ENCODE assay signal across 12 cellular contexts in genomic region chr18:62326646-62327348, GRCh38. TPM values are rescaled to one million over a fixed set of nuclear protein-coding genes. Genes with fewer than 3 reads are reported as not detected.
DNase-seq lines count a peak whose midpoint lies in the region; ATAC-seq, FAIRE-seq and TF ChIP-seq lines count a peak whose summit lies in the region.
"Had no signal": no experiment of that assay in that cellular context is flagged by ENCODE, and none has a peak within 500 bp of the region (broad histone marks: within the 10 kb centered on the region; RNA-seq: fewer than 3 reads in every experiment).

No MANE protein-coding gene starts in this region.

- H3K4ac ChIP-seq in H9 (ENCODE audit: low read depth, low read length): no peak overlapping the region

- H3K23ac ChIP-seq in H9 (ENCODE audit: insufficient read length, low read depth, low read length): no peak overlapping the region

- DNase-seq in H9 (no peak), GM12878 (ENCODE audit: low read depth, low spot score) (no peak), lower lobe of right lung (no peak), NCI-H2227 (lab: John Stamatoyannopoulos, UW; ENCODE audit: unreplicated experiment) (no peak), NCI-H2196 treated with DMSO at 0.1 percent for 48 hours (lab: John Stamatoyannopoulos, UW; ENCODE audit: unreplicated experiment) (no peak), NCI-H446 (lab: John Stamatoyannopoulos, UW) (no peak), GM19240 (ENCODE audit: insufficient read length, low spot score) (no peak)
- DNase-seq: NCI-H1048, posterior cingulate gyrus had no signal

- no peak overlapping the region for H2BK20ac ChIP-seq in H9 (ENCODE audit: low read depth, low read length, poor library complexity, severe bottlenecking)

- no peak overlapping the region for H3K27ac ChIP-seq in BLaER1 treated with 17β-estradiol and CSF1 and Interleukin-3, amounts not matched to agents 10 nM and 100 nM
- H3K27ac ChIP-seq in H9 (ENCODE audit: insufficient read length, low read depth, low read length) (no peak overlapping the region), GM12878 (ENCODE audit: control insufficient read depth, insufficient read depth) (no peak overlapping the region), lower lobe of right lung (no peak overlapping the region)

- H3K27me3 ChIP-seq in BLaER1 treated with 17β-estradiol and CSF1 and Interleukin-3, amounts not matched to agents 10 nM and 100 nM: peaks cover 51 to 72% (median 61%) of the 10 kb centered on the region in 11 experiments
- H3K27me3 ChIP-seq in H9 (ENCODE audit: insufficient read depth, low read length) (peaks cover 10% of the 10 kb centered on the region; the same call in 1 of the 2 replicates), GM12878 (replicated peaks in 1 of 2; ENCODE audit: control insufficient read depth in 2 of 2, insufficient read depth in 2 of 2, low read length in 1 of 2) (peaks cover 0 to 13% of the 10 kb centered on the region in 2 experiments; a peak in 1 of 4 replicates), lower lobe of right lung (ENCODE audit: low read depth) (peaks cover 47% of the 10 kb centered on the region)

- no peak overlapping the region for H2BK15ac ChIP-seq in H9 (ENCODE audit: low read depth, low read length)

- intact Hi-C loops in GM12878 (cut with micrococcal nuclease; ENCODE audit: unreplicated experiment) (loop anchor here (2.0 to 10.0 kb wide), 4 partner anchors 46 to 258 kb away; partner anchors contain the start of genes PIGN, RELCH and ZCCHC2), lower lobe of right lung (cut with DNase I) (no loop called here)

- TF ChIP-seq CTCF in H9 (conservative IDR thresholded peaks at IDR 0.05): no peak
- TF ChIP-seq CTCF in GM12878 (IDR thresholded peaks at IDR 0.05 in 2 of 3, conservative IDR thresholded peaks at IDR 0.05 in 1 of 3; ENCODE audit: control insufficient read depth in 2 of 3, extremely low read depth in 1 of 3, insufficient read depth in 1 of 3, low read depth in 3 of 3, low read length in 3 of 3): no peak
- no peak for TF ChIP-seq CTCF in lower lobe of right lung (IDR thresholded peaks at IDR 0.05)

- no peak overlapping the region for H3T11ph ChIP-seq in H9 (ENCODE audit: low read length)

- no peak overlapping the region for H3K18ac ChIP-seq in H9 (ENCODE audit: insufficient read length, low read depth, low read length)

- RAD21 ChIA-PET in GM12878 (lab: Charles Lee; ENCODE audit: unreplicated experiment): interaction anchor here (1.3 to 1.6 kb wide), 3 partner anchors 12 to 246 kb away, joined by 3 to 4 read pairs (median 3); no protein-coding TSS in a partner anchor

- peaks cover 0 to 14% (median 0%) of the 10 kb centered on the region in 11 experiments; a peak in 8 of 22 replicates for H3K9me3 ChIP-seq in BLaER1 treated with 17β-estradiol and CSF1 and Interleukin-3, amounts not matched to agents 10 nM and 100 nM (replicated peaks in 1 of 11)
- no peaks in the 10 kb centered on the region for H3K9me3 ChIP-seq in H9 (ENCODE audit: control insufficient read depth, low read depth, low read length)
- H3K9me3 ChIP-seq in GM12878 (replicated peaks; ENCODE audit: control insufficient read depth, insufficient read depth, low read length): no peaks in the 10 kb centered on the region
- no peaks in the 10 kb centered on the region for H3K9me3 ChIP-seq in lower lobe of right lung

- H3K4me2 ChIP-seq in BLaER1 treated with 17β-estradiol and CSF1 and Interleukin-3, amounts not matched to agents 10 nM and 100 nM: peak overlapping the region in 7 of 11 experiments; percentile 85 to 98 (median 94); a peak in 13 of 22 replicates
- H3K4me2 ChIP-seq in H9 (ENCODE audit: insufficient read depth, insufficient read length, low read length) (peak overlapping the region; percentile 96), GM12878 (ENCODE audit: control insufficient read depth, insufficient read depth) (peak overlapping the region; percentile 100; the same call in 1 of the 2 replicates)

- H4K20me1 ChIP-seq in BLaER1 treated with 17β-estradiol and CSF1 and Interleukin-3, amounts not matched to agents 10 nM and 100 nM: peaks cover 0 to 8% (median 0%) of the 10 kb centered on the region in 11 experiments; a peak in 5 of 22 replicates
- H4K20me1 ChIP-seq in H9 (ENCODE audit: control insufficient read depth, insufficient read depth, insufficient read length): no peaks in the 10 kb centered on the region
- H4K20me1 ChIP-seq in GM12878 (ENCODE audit: control insufficient read depth, insufficient read depth): no peaks in the 10 kb centered on the region

- peaks cover 0 to 3% of the 10 kb centered on the region in 2 experiments; a peak in 1 of 5 replicates for H3K9me3 Mint-ChIP-seq in H9

- H2AFZ ChIP-seq in H9 (ENCODE audit: low read length) (no peak overlapping the region), GM12878 (ENCODE audit: control insufficient read depth, low read depth, low read length) (no peak overlapping the region)

- H3K4me3 ChIP-seq in BLaER1 treated with 17β-estradiol and CSF1 and Interleukin-3, amounts not matched to agents 10 nM and 100 nM: peak overlapping the region in 5 of 10 experiments; percentile 52 to 72 (median 60); a peak in 8 of 20 replicates
- H3K4me3 ChIP-seq in GM12878 (no peak overlapping the region; the same call in 1 of the 2 replicates), lower lobe of right lung (peak overlapping the region; percentile 58)

- H4K91ac ChIP-seq in H9 (ENCODE audit: insufficient read length, low read depth, low read length): no peak overlapping the region

- H3K9ac ChIP-seq in BLaER1 treated with 17β-estradiol and CSF1 and Interleukin-3, amounts not matched to agents 10 nM and 100 nM: peak overlapping the region in 1 of 11 experiments; percentile 62; a peak in 2 of 22 replicates
- H3K9ac ChIP-seq in H9 (ENCODE audit: extremely low read depth, insufficient read length, low read length) (no peak overlapping the region), GM12878 (ENCODE audit: control insufficient read depth, insufficient read depth, low read length) (no peak overlapping the region)

- H3K36me3 Mint-ChIP-seq in H9 (ENCODE audit: insufficient read depth in 1 of 3, low read depth in 3 of 3): no peaks in the 10 kb centered on the region; a peak in 1 of 7 replicates

- CTCF ChIA-PET in GM12878 (lab: Yijun Ruan, JAX): interaction anchor here (0.6 to 3.6 kb wide), 6 partner anchors 11 to 257 kb away, joined by 3 to 21 read pairs (median 4); no protein-coding TSS in a partner anchor

- no peak for TF ChIP-seq POLR2A in GM12878 (IDR thresholded peaks at IDR 0.05; ENCODE audit: low read depth, low read length)

- peaks cover 72% of the 10 kb centered on the region for H3K27me3 Mint-ChIP-seq in H9 (ENCODE audit: low read depth)

- peaks cover 20% of the 10 kb centered on the region for H3K23me2 ChIP-seq in H9 (ENCODE audit: insufficient read length, low read depth, low read length, poor library complexity, severe bottlenecking)

- POLR2A ChIA-PET in GM12878 (lab: Charles Lee): no interaction called here

- H4K5ac ChIP-seq in H9 (ENCODE audit: insufficient read length, low read depth, low read length): no peak overlapping the region

- no TSS peak for BruUV-seq in GM12878 (replicated peaks; lab: Mats Ljungman, UMichigan)

- peaks cover 59 to 78% of the 10 kb centered on the region in 2 experiments for H3K4me1 Mint-ChIP-seq in H9

- H4K8ac ChIP-seq in H9 (replicated peaks; ENCODE audit: insufficient read length, low read depth, low read length): no peak overlapping the region

- H2BK120ac ChIP-seq in H9 (ENCODE audit: low read depth, low read length, poor library complexity, severe bottlenecking): no peak overlapping the region

- no peak for TF ChIP-seq RAD21 in GM12878 (IDR thresholded peaks at IDR 0.05; ENCODE audit: insufficient read depth, low read depth, low read length)

- in situ Hi-C loops in GM12878 (cut with MboI): no loop called here

- H3K56ac ChIP-seq in H9 (ENCODE audit: insufficient read length, low read depth, low read length): no peak overlapping the region

- SMC1A ChIA-PET in GM12878 (lab: Charles Lee; ENCODE audit: uncharacterized antibody, unreplicated experiment): interaction anchor here (0.9 to 2.2 kb wide), 3 partner anchors 17 to 99 kb away, joined by 3 to 9 read pairs (median 3); no protein-coding TSS in a partner anchor

- H3K79me1 ChIP-seq in H9 (ENCODE audit: insufficient read depth, low read depth, low read length, poor library complexity, severe bottlenecking): no peaks in the 10 kb centered on the region

- no peak overlapping the region for H2AK5ac ChIP-seq in H9 (ENCODE audit: insufficient read length, low read length)

- H3K4me3 Mint-ChIP-seq in H9: peak overlapping the region; percentile 69 to 90

- peaks cover 19 to 82% (median 34%) of the 10 kb centered on the region in 10 experiments for H3K4me1 ChIP-seq in BLaER1 treated with 17β-estradiol and CSF1 and Interleukin-3, amounts not matched to agents 10 nM and 100 nM
- peaks cover 12% of the 10 kb centered on the region; the same call in 1 of the 2 replicates for H3K4me1 ChIP-seq in H9 (ENCODE audit: insufficient read depth, low read length)
- peaks cover 15% of the 10 kb centered on the region for H3K4me1 ChIP-seq in GM12878 (ENCODE audit: control insufficient read depth, insufficient read depth, low read length)
- peaks cover 62% of the 10 kb centered on the region for H3K4me1 ChIP-seq in lower lobe of right lung

- H3K27ac Mint-ChIP-seq in H9: no peak overlapping the region

- H3K79me2 ChIP-seq in H9 (ENCODE audit: insufficient read depth, low read length): no peaks in the 10 kb centered on the region
- no peaks in the 10 kb centered on the region for H3K79me2 ChIP-seq in GM12878 (ENCODE audit: control insufficient read depth, insufficient read depth, low read length)

- H2BK5ac ChIP-seq in H9 (ENCODE audit: insufficient read length, low read length): no peak overlapping the region

- H3K14ac ChIP-seq in H9 (ENCODE audit: insufficient read depth, low read length): no peak overlapping the region

- no peak for TF ChIP-seq EP300 in GM12878 (IDR thresholded peaks at IDR 0.05; ENCODE audit: borderline replicate concordance in 1 of 2, control insufficient read depth in 1 of 2, low read depth in 2 of 2, low read length in 2 of 2)

- H3K36me3 ChIP-seq in BLaER1 treated with 17β-estradiol and CSF1 and Interleukin-3, amounts not matched to agents 10 nM and 100 nM: no peaks in the 10 kb centered on the region
- H3K36me3 ChIP-seq in GM12878 (ENCODE audit: control insufficient read depth in 2 of 2, insufficient read depth in 2 of 2, low read length in 1 of 2): no peaks in the 10 kb centered on the region
- no peaks in the 10 kb centered on the region for H3K36me3 ChIP-seq in lower lobe of right lung

- FAIRE-seq in GM12878 (lab: Jason Lieb, UNC): no peak
- FAIRE-seq: endometrium had no signal

- ATAC-seq in GM12878 (no peak), lower lobe of right lung (no peak)

- H2BK12ac ChIP-seq in H9 (ENCODE audit: insufficient read length, low read depth, low read length): no peak overlapping the region

- no CpG with 5 or more reads among the region's 12 CpGs for WGBS in H9 (ENCODE audit: extremely low coverage, insufficient read length, low lambda C conversion rate)
- 38% methylated on average over 12 of the region's 12 CpGs for WGBS in GM12878 (ENCODE audit: insufficient coverage, insufficient replicate concordance, low lambda C conversion rate, missing lambda C conversion rate)

RNA-seq across cellular contexts. Expression of gene TNFRSF11A, which starts 1.7 kb away (rescaled TPM):
- total RNA-seq in H9 (2021) (7.8 and 8.1 TPM in 2 replicates), GM12878 (2014; rRNA removed) (0.11 TPM in 2 replicates), GM12878 (2014; rRNA removed; fragmentation: Illumina TruSeq; extraction: Trizol) (0.09 and 0.45 TPM in 2 replicates), GM12878 (2021) (0.18 and 0.56 TPM in 2 replicates), lower lobe of right lung (3.9 TPM)
- 15.6 and 21.1 TPM in 2 replicates for total RNA-seq in GM12878 (2013; cell fraction: nucleolus; rRNA removed)
- polyA plus RNA-seq in GM12878 (2011; ENCODE audit: low read depth): 0.17 TPM
- polyA plus RNA-seq in GM12878 (2011; rRNA removed) (3.2 and 4.0 TPM in 2 replicates), GM12878 (2014; fragmentation: Illumina TruSeq; extraction: Trizol) (0.06 and 0.07 TPM in 2 replicates), GM12878 (2014; fragmentation: Nextera tagmentation; extraction: Ambion mirVana) (under 1 TPM; 0.07 to 0.10 TPM), GM12878 (2014; rRNA removed) (0.09 and 0.29 TPM in 2 replicates), GM12878 (2016; fragmentation: Nextera tagmentation; extraction: Ambion mirVana) (under 1 TPM; 0.28 to 0.35 TPM)
- polyA plus RNA-seq in GM12878 (2011; cell fraction: cytosol; rRNA removed): 4.0 and 4.8 TPM in 2 replicates
- 4.5 and 5.4 TPM in 2 replicates for polyA plus RNA-seq in GM12878 (2011; cell fraction: nucleus; rRNA removed)
- polyA plus RNA-seq in GM12878 (2012): 0.11 and 0.65 TPM in 2 replicates
- 4.2 and 4.6 TPM in 2 replicates for polyA minus RNA-seq in GM12878 (2011; rRNA and poly(A)+ RNA removed)
- 0.42 and 1.1 TPM in 2 replicates for polyA minus RNA-seq in GM12878 (2011; cell fraction: cytosol; rRNA and poly(A)+ RNA removed)
- 4.8 and 6.1 TPM in 2 replicates for polyA minus RNA-seq in GM12878 (2011; cell fraction: nucleus; rRNA and poly(A)+ RNA removed)
- total RNA-seq: OCI-LY7 had no signal
